8 cellular contexts compared by ENCODE assay signal in genomic region chr12:111368684-111369495, GRCh38.
DNase-seq lines count a peak whose midpoint lies in the region; ATAC-seq and TF ChIP-seq lines count a peak whose summit lies in the region.

Gene PHETA1, minus strand, starts transcription at chr12:111369095. Its CDS starts 5,668 bp downstream, at chr12:111363427.

- no peaks in the 10 kb centered on the region for H3K9me3 Mint-ChIP-seq in memory B cell

- H3K36me3 ChIP-seq in effector memory CD4-positive, alpha-beta T cell (ENCODE audit: control insufficient read depth, insufficient read depth, low read length), result no peaks in the 10 kb centered on the region

- peak within 1 kb of the TSS; percentile 61 for H3K4me3 ChIP-seq in effector memory CD4-positive, alpha-beta T cell (ENCODE audit: insufficient read depth, low read depth, low read length, poor library complexity, severe bottlenecking)

- TF ChIP-seq CTCF in C4-2B (conservative IDR thresholded peaks at IDR 0.05), result no peak

- no peaks in the 10 kb centered on the region for H3K9me3 ChIP-seq in effector memory CD4-positive, alpha-beta T cell (ENCODE audit: control insufficient read depth, low read length)

- H3K4me3 Mint-ChIP-seq in memory B cell, result peak within 1 kb of the TSS; percentile 87

- no peaks in the 10 kb centered on the region for H3K27me3 ChIP-seq in effector memory CD4-positive, alpha-beta T cell (replicated peaks; ENCODE audit: control insufficient read depth, insufficient read depth, low read length, poor library complexity, severe bottlenecking)

- H3K27me3 Mint-ChIP-seq in memory B cell, result peaks cover 5% of the 10 kb centered on the region

- ATAC-seq in GM19397 (IDR thresholded peaks at IDR 0.05; ENCODE audit: unreplicated experiment) (peak; percentile 95), HG03521 (IDR thresholded peaks at IDR 0.05; ENCODE audit: unreplicated experiment) (peak; percentile 89), memory B cell (ENCODE audit: low read depth) (peak; percentile 91)

- H3K4me1 Mint-ChIP-seq in memory B cell, result peaks cover 12% of the 10 kb centered on the region

- peak; percentile 69 for DNase-seq in NCI-H82 treated with DMSO at 0.1 percent for 48 hours (lab: John Stamatoyannopoulos, UW; ENCODE audit: unreplicated experiment)
- peak; percentile 56 to 60 for DNase-seq in activated CD8-positive, alpha-beta memory T cell treated with anti-CD3 and anti-CD28 coated beads for 4 hours (ENCODE audit: low read depth in 2 of 2)
- peak; percentile 34 to 54 (median 52) for DNase-seq in effector memory CD4-positive, alpha-beta T cell
- peak; percentile 43 to 63 for DNase-seq in memory B cell (ENCODE audit: low spot score in 2 of 2)
- DNase-seq in stimulated activated CD4-positive, alpha-beta T cell treated with anti-CD3 and anti-CD28 coated beads, TNF-alpha, amount 100 ng/mL, for 4 hours (ENCODE audit: low read depth in 3 of 3), result peak; percentile 63 to 71 (median 66)

- H3K27ac ChIP-seq in C4-2B, result peak within 1 kb of the TSS; percentile 75
- H3K27ac ChIP-seq in effector memory CD4-positive, alpha-beta T cell (ENCODE audit: insufficient read depth, low read length, poor library complexity, severe bottlenecking), result peak within 1 kb of the TSS; percentile 47

- peaks cover 19% of the 10 kb centered on the region for H3K4me1 ChIP-seq in effector memory CD4-positive, alpha-beta T cell (ENCODE audit: control insufficient read depth, insufficient read depth, low read length, poor library complexity, severe bottlenecking)

- peak within 1 kb of the TSS; percentile 50 for H3K27ac Mint-ChIP-seq in memory B cell

- peaks cover 2% of the 10 kb centered on the region for H3K36me3 Mint-ChIP-seq in memory B cell

Comparison
In these comparisons a context has a peak if more than half of its experiments do, and no peak if none do; other contexts are left out.
1. Peak in every context shown above with its lines: DNase-seq, ATAC-seq, H3K4me3 ChIP-seq and H3K27ac ChIP-seq.